16 cellular contexts compared by ENCODE assay signal in genomic region chr3:123278446-123278845, GRCh38.
"Had no signal": no experiment of that assay in that cellular context is flagged by ENCODE, and none has a peak within 500 bp of the region (broad histone marks: within the 10 kb centered on the region; RNA-seq: fewer than 3 reads in every experiment).

No MANE protein-coding gene starts in this region.

- H3K4me1 Mint-ChIP-seq: immature natural killer cell; nephron progenitor cell; stimulated activated naive CD8-positive, alpha-beta T cell treated with anti-CD3 and anti-CD28 coated beads, Interleukin-15, amount 100 ng/mL, for 72 hours had no signal

- H3K4me3 ChIP-seq: colonic mucosa, gastrocnemius medialis, left ventricle myocardium inferior, sigmoid colon, skin epidermis, thoracic aorta, transverse colon had no signal

- H3K27ac Mint-ChIP-seq: immature natural killer cell; naive thymus-derived CD4-positive, alpha-beta T cell; nephron progenitor cell had no signal

- H3K9me3 ChIP-seq: colonic mucosa, gastrocnemius medialis, left ventricle myocardium inferior, neutrophil, sigmoid colon, thoracic aorta, transverse colon had no signal

- H3K9me3 Mint-ChIP-seq: immature natural killer cell; naive thymus-derived CD4-positive, alpha-beta T cell; nephron progenitor cell; stimulated activated naive B cell treated with anti-CD40 and anti-IgM and Interleukin-4, amounts not matched to agents 10 μg/mL and 1 μg/mL and 100 μg/mL, for 72 hours; stimulated activated naive CD8-positive, alpha-beta T cell treated with anti-CD3 and anti-CD28 coated beads, Interleukin-15, amount 100 ng/mL, for 72 hours had no signal

- H3K27me3 ChIP-seq: colonic mucosa, gastrocnemius medialis, neutrophil, sigmoid colon, transverse colon had no signal

- H3K4me3 Mint-ChIP-seq: immature natural killer cell; naive thymus-derived CD4-positive, alpha-beta T cell; nephron progenitor cell; stimulated activated naive B cell treated with anti-CD40 and anti-IgM and Interleukin-4, amounts not matched to agents 10 μg/mL and 1 μg/mL and 100 μg/mL, for 72 hours; stimulated activated naive CD8-positive, alpha-beta T cell treated with anti-CD3 and anti-CD28 coated beads, Interleukin-15, amount 100 ng/mL, for 72 hours had no signal

- H3K4me1 ChIP-seq: colonic mucosa, sigmoid colon, transverse colon had no signal

- H3K27ac ChIP-seq: colonic mucosa, gastrocnemius medialis, left ventricle myocardium inferior, neutrophil, sigmoid colon, skin epidermis, thoracic aorta, transverse colon had no signal

- DNase-seq: colonic mucosa; dermis blood vessel endothelial cell; gastrocnemius medialis; immature natural killer cell; left ventricle myocardium inferior; naive thymus-derived CD4-positive, alpha-beta T cell; nephron progenitor cell; sigmoid colon; stimulated activated CD4-positive, alpha-beta T cell treated with anti-CD3 and anti-CD28 coated beads, Interleukin-2, amount 100 ng/mL, for 24 hours; stimulated activated CD4-positive, alpha-beta T cell treated with anti-CD3 and anti-CD28 coated beads, Interleukin-4, amount 100 ng/mL, for 4 hours; stimulated activated naive B cell treated with anti-CD40 and anti-IgM and Interleukin-4, amounts not matched to agents 10 μg/mL and 1 μg/mL and 100 μg/mL, for 72 hours; stimulated activated naive CD8-positive, alpha-beta T cell treated with anti-CD3 and anti-CD28 coated beads, Interleukin-15, amount 100 ng/mL, for 72 hours; transverse colon had no signal

- H3K36me3 ChIP-seq: colonic mucosa, gastrocnemius medialis, neutrophil, transverse colon had no signal

- H3K27me3 Mint-ChIP-seq: naive thymus-derived CD4-positive, alpha-beta T cell; stimulated activated naive B cell treated with anti-CD40 and anti-IgM and Interleukin-4, amounts not matched to agents 10 μg/mL and 1 μg/mL and 100 μg/mL, for 72 hours; stimulated activated naive CD8-positive, alpha-beta T cell treated with anti-CD3 and anti-CD28 coated beads, Interleukin-15, amount 100 ng/mL, for 72 hours had no signal

- ATAC-seq: gastrocnemius medialis; naive thymus-derived CD4-positive, alpha-beta T cell; stimulated activated naive B cell treated with anti-CD40 and anti-IgM and Interleukin-4, amounts not matched to agents 10 μg/mL and 1 μg/mL and 100 μg/mL, for 72 hours; stimulated activated naive CD8-positive, alpha-beta T cell treated with anti-CD3 and anti-CD28 coated beads, Interleukin-15, amount 100 ng/mL, for 72 hours had no signal

- H3K36me3 Mint-ChIP-seq: immature natural killer cell had no signal
